In the genomic region with DNA sequence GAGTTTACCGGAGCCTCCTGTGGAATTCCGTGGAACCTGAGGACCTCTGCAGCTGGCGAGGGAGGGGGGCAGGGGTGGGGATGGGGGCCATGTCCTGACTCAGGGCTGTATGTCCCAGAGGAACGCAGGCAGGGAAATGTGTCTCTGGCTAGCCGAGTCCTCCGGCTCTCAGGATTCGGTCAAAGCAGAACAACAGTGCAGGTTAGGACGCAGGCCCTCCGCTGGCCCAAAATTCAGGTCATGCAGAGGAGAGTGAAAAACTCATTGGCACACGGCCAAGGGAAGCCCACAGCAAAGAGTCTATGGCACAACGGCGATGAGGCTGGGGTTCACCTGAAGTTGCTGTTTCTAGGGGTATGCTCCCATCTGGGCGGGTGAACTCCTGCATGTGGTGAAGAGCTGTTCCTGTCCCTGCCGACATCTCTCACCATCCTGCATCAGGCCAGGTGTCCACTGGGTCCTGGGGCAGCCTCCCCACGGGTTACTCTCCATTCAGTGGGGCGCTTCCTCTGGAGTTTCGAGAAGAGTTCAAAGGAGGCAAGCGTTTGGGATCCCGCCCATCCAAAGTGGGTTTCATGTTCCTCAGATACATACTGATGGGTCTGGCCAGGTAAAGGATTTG, we compare ENCODE assay signal across 16 cellular contexts.
A peak's percentile ranks its signal among the peaks of the same experiment; 100 is the strongest.
DNase-seq lines count a peak whose midpoint lies in the region; ATAC-seq and TF ChIP-seq lines count a peak whose summit lies in the region.
"Had no signal": no experiment of that assay in that cellular context is flagged by ENCODE, and none has a peak within 500 bp of the region (broad histone marks: within the 10 kb centered on the region; RNA-seq: fewer than 3 reads in every experiment).

No MANE protein-coding gene starts in this region.

- POLR2A ChIA-PET in activated CD4-positive, alpha-beta memory T cell treated with anti-CD3 and anti-CD28 coated beads for 36 hours (lab: Charles Lee): no interaction called here

- TF ChIP-seq CTCF in coronary artery (IDR thresholded peaks at IDR 0.05): no peak
- no peak for TF ChIP-seq CTCF in esophagus muscularis mucosa (IDR thresholded peaks at IDR 0.05)
- TF ChIP-seq CTCF in prostate gland (IDR thresholded peaks at IDR 0.05): no peak

- TF ChIP-seq POLR2A in esophagus muscularis mucosa (IDR thresholded peaks at IDR 0.05; ENCODE audit: low read depth) (no peak), prostate gland (IDR thresholded peaks at IDR 0.05) (no peak)

- H3K27ac ChIP-seq in coronary artery (no peak overlapping the region), esophagus muscularis mucosa (replicated peaks in 1 of 4) (no peak overlapping the region), prostate gland (no peak overlapping the region)
- H3K27ac ChIP-seq: BLaER1 had no signal

- peaks cover 9% of the 10 kb centered on the region for H3K9me3 Mint-ChIP-seq in activated CD8-positive, alpha-beta memory T cell treated with anti-CD3 and anti-CD28 coated beads, Interleukin-2, amount 10 ng/mL, durations not matched to agents 7 days and 5 days (ENCODE audit: low read depth)
- H3K9me3 Mint-ChIP-seq in activated CD4-positive, alpha-beta memory T cell treated with anti-CD3 and anti-CD28 coated beads for 36 hours: peaks cover 13% of the 10 kb centered on the region

- no peaks in the 10 kb centered on the region for H3K4me1 ChIP-seq in esophagus muscularis mucosa
- no peaks in the 10 kb centered on the region for H3K4me1 ChIP-seq in prostate gland (replicated peaks)
- H3K4me1 ChIP-seq: BLaER1 had no signal

- H3K36me3 ChIP-seq in esophagus muscularis mucosa (no peaks in the 10 kb centered on the region), prostate gland (no peaks in the 10 kb centered on the region)

- CTCF ChIA-PET in activated CD8-positive, alpha-beta memory T cell treated with anti-CD3 and anti-CD28 coated beads, Interleukin-2, amount 10 ng/mL, durations not matched to agents 7 days and 5 days (lab: Charles Lee): no interaction called here
- CTCF ChIA-PET in activated CD4-positive, alpha-beta memory T cell treated with anti-CD3 and anti-CD28 coated beads for 36 hours (lab: Charles Lee): no interaction called here

- intact Hi-C loops in esophagus muscularis mucosa (cut with DNase I) (no loop called here), prostate gland (cut with DNase I) (no loop called here)
- intact Hi-C loops in activated CD4-positive, alpha-beta memory T cell treated with anti-CD3 and anti-CD28 coated beads for 36 hours (cut with micrococcal nuclease): no loop called here

- H3K4me3 Mint-ChIP-seq in activated CD8-positive, alpha-beta memory T cell treated with anti-CD3 and anti-CD28 coated beads, Interleukin-2, amount 10 ng/mL, durations not matched to agents 7 days and 5 days: no peak overlapping the region
- H3K4me3 Mint-ChIP-seq in activated CD4-positive, alpha-beta memory T cell treated with anti-CD3 and anti-CD28 coated beads for 36 hours: no peak overlapping the region
- H3K4me3 Mint-ChIP-seq: CD14-positive monocyte; CD4-positive, alpha-beta memory T cell; H9 had no signal

- H3K9me3 ChIP-seq in esophagus muscularis mucosa: peaks cover 0 to 34% (median 19%) of the 10 kb centered on the region in 4 donors
- H3K9me3 ChIP-seq in prostate gland: no peaks in the 10 kb centered on the region

- no peak overlapping the region for H3K27ac Mint-ChIP-seq in activated CD8-positive, alpha-beta memory T cell treated with anti-CD3 and anti-CD28 coated beads, Interleukin-2, amount 10 ng/mL, durations not matched to agents 7 days and 5 days
- H3K27ac Mint-ChIP-seq in activated CD4-positive, alpha-beta memory T cell treated with anti-CD3 and anti-CD28 coated beads for 36 hours: no peak overlapping the region
- H3K27ac Mint-ChIP-seq: CD14-positive monocyte; CD4-positive, alpha-beta memory T cell; H9 had no signal

- H3K27me3 ChIP-seq in esophagus muscularis mucosa (peaks cover 0 to 12% (median 0%) of the 10 kb centered on the region in 4 donors), prostate gland (replicated peaks; ENCODE audit: insufficient read depth) (no peaks in the 10 kb centered on the region)
- H3K27me3 ChIP-seq: BLaER1 had no signal

- no peak for TF ChIP-seq EP300 in esophagus muscularis mucosa (IDR thresholded peaks at IDR 0.05)

- ATAC-seq in activated CD8-positive, alpha-beta memory T cell treated with anti-CD3 and anti-CD28 coated beads, Interleukin-2, amount 10 ng/mL, durations not matched to agents 7 days and 5 days: no peak
- ATAC-seq in GM21528 (IDR thresholded peaks at IDR 0.05; ENCODE audit: low FRiP score, unreplicated experiment): no peak
- ATAC-seq: HepG2 had no signal

- H3K36me3 Mint-ChIP-seq in activated CD8-positive, alpha-beta memory T cell treated with anti-CD3 and anti-CD28 coated beads, Interleukin-2, amount 10 ng/mL, durations not matched to agents 7 days and 5 days: no peaks in the 10 kb centered on the region
- H3K36me3 Mint-ChIP-seq in activated CD4-positive, alpha-beta memory T cell treated with anti-CD3 and anti-CD28 coated beads for 36 hours: no peaks in the 10 kb centered on the region
- H3K36me3 Mint-ChIP-seq: CD14-positive monocyte; CD4-positive, alpha-beta memory T cell had no signal

- no peaks in the 10 kb centered on the region for H3K27me3 Mint-ChIP-seq in activated CD8-positive, alpha-beta memory T cell treated with anti-CD3 and anti-CD28 coated beads, Interleukin-2, amount 10 ng/mL, durations not matched to agents 7 days and 5 days
- H3K27me3 Mint-ChIP-seq in activated CD4-positive, alpha-beta memory T cell treated with anti-CD3 and anti-CD28 coated beads for 36 hours: peaks cover 9% of the 10 kb centered on the region

- WGBS in esophagus muscularis mucosa: 71% methylated on average over 12 of the region's 19 CpGs
- 80% methylated on average over 19 of the region's 19 CpGs for WGBS in prostate gland

- no peak overlapping the region for H3K4me3 ChIP-seq in coronary artery
- H3K4me3 ChIP-seq in esophagus muscularis mucosa: no peak overlapping the region
- H3K4me3 ChIP-seq in prostate gland: no peak overlapping the region
- H3K4me3 ChIP-seq: BLaER1 had no signal

- peak; percentile 23 for DNase-seq in activated CD8-positive, alpha-beta memory T cell treated with anti-CD3 and anti-CD28 coated beads, Interleukin-2, amount 10 ng/mL, durations not matched to agents 7 days and 5 days
- DNase-seq in activated CD8-positive, alpha-beta memory T cell treated with anti-CD3 and anti-CD28 coated beads, Interleukin-2, amount 50 U/mL, for 48 hours: no peak
- DNase-seq in coronary artery (ENCODE audit: low spot score) (peak; percentile 52), esophagus muscularis mucosa (ENCODE audit: extremely low spot score) (peak; percentile 57), prostate gland (ENCODE audit: low spot score) (peak; percentile 2)
- DNase-seq in activated CD4-positive, alpha-beta memory T cell treated with anti-CD3 and anti-CD28 coated beads for 36 hours: no peak
- DNase-seq: 8988T; CD4-positive, alpha-beta memory T cell; DMS153; DMS79; GDM1; H9 had no signal

- no peaks in the 10 kb centered on the region for H3K4me1 Mint-ChIP-seq in activated CD8-positive, alpha-beta memory T cell treated with anti-CD3 and anti-CD28 coated beads, Interleukin-2, amount 10 ng/mL, durations not matched to agents 7 days and 5 days
- H3K4me1 Mint-ChIP-seq in activated CD4-positive, alpha-beta memory T cell treated with anti-CD3 and anti-CD28 coated beads for 36 hours (ENCODE audit: low read depth): no peaks in the 10 kb centered on the region
- H3K4me1 Mint-ChIP-seq: CD14-positive monocyte; CD4-positive, alpha-beta memory T cell; H9 had no signal

Comparison
In these comparisons a context has a peak if more than half of its experiments do, and no peak if none do; other contexts are left out.
1. DNase-seq: peak in activated CD8-positive, alpha-beta memory T cell treated with anti-CD3 and anti-CD28 coated beads, Interleukin-2, amount 10 ng/mL, durations not matched to agents 7 days and 5 days (single experiment), coronary artery (single experiment), esophagus muscularis mucosa (single experiment) and prostate gland (single experiment); none in activated CD8-positive, alpha-beta memory T cell treated with anti-CD3 and anti-CD28 coated beads, Interleukin-2, amount 50 U/mL, for 48 hours (single experiment) and activated CD4-positive, alpha-beta memory T cell treated with anti-CD3 and anti-CD28 coated beads for 36 hours (single experiment).